In genomic region chr16:54930034-54930938, GRCh38 we compare ENCODE assay signal across 8 cellular contexts. TPM values are rescaled to one million over a fixed set of nuclear protein-coding genes. Genes with fewer than 3 reads are reported as not detected.
A peak's percentile ranks its signal among the peaks of the same experiment; 100 is the strongest.
DNase-seq lines count a peak whose midpoint lies in the region; ATAC-seq and TF ChIP-seq lines count a peak whose summit lies in the region.

TSS of gene IRX5 (plus strand) at chr16:54930865. CDS start at chr16:54931199, 334 bp downstream.

- peaks cover 51% of the 10 kb centered on the region for H3K27me3 Mint-ChIP-seq in activated naive CD8-positive, alpha-beta T cell
- peaks cover 20% of the 10 kb centered on the region for H3K27me3 Mint-ChIP-seq in glutamatergic neuron (ENCODE audit: unreplicated experiment)

- H3K4me1 Mint-ChIP-seq in activated naive CD8-positive, alpha-beta T cell (ENCODE audit: low read depth), result peaks cover 38% of the 10 kb centered on the region
- H3K4me1 Mint-ChIP-seq in glutamatergic neuron (ENCODE audit: low read depth, unreplicated experiment), result peaks cover 18% of the 10 kb centered on the region

- no peak for TF ChIP-seq CTCF in glutamatergic neuron (IDR thresholded peaks at IDR 0.05; ENCODE audit: partially characterized antibody, unreplicated experiment)

- peaks cover 9% of the 10 kb centered on the region for H3K36me3 Mint-ChIP-seq in activated naive CD8-positive, alpha-beta T cell
- no peaks in the 10 kb centered on the region for H3K36me3 Mint-ChIP-seq in glutamatergic neuron (ENCODE audit: unreplicated experiment)

- ATAC-seq in GM21528 (IDR thresholded peaks at IDR 0.05; ENCODE audit: low FRiP score, unreplicated experiment), result no peak
- ATAC-seq in HG03378 (IDR thresholded peaks at IDR 0.05; ENCODE audit: unreplicated experiment), result no peak

- H3K27ac Mint-ChIP-seq in activated naive CD8-positive, alpha-beta T cell, result no peak within 1 kb of the TSS
- peak within 1 kb of the TSS; percentile 89 for H3K27ac Mint-ChIP-seq in glutamatergic neuron (ENCODE audit: unreplicated experiment)

- DNase-seq in Daoy (ENCODE audit: low read depth) (peak; percentile 96), HuH-7.5 (ENCODE audit: low spot score) (peak; percentile 93), NOMO-1 treated with DMSO at 0.1 percent for 48 hours (lab: John Stamatoyannopoulos, UW; ENCODE audit: unreplicated experiment) (peak; percentile 95), glutamatergic neuron (peak; percentile 82), non-pigmented ciliary epithelial cell (ENCODE audit: low read depth) (peak; percentile 78)

- peaks cover 10% of the 10 kb centered on the region for H3K9me3 Mint-ChIP-seq in activated naive CD8-positive, alpha-beta T cell (ENCODE audit: low read depth)
- peaks cover 14% of the 10 kb centered on the region for H3K9me3 Mint-ChIP-seq in glutamatergic neuron (ENCODE audit: unreplicated experiment)

- peak within 1 kb of the TSS; percentile 96 for H3K4me3 Mint-ChIP-seq in activated naive CD8-positive, alpha-beta T cell
- H3K4me3 Mint-ChIP-seq in glutamatergic neuron (ENCODE audit: unreplicated experiment), result peak within 1 kb of the TSS; percentile 97

RNA-seq across cellular contexts. Expression of gene IRX5, which starts in this region (rescaled TPM):
- 3.6 and 7.6 TPM in 2 replicates for total RNA-seq in Daoy (2014; rRNA removed; shearing (Covaris generic))
- total RNA-seq in glutamatergic neuron (ENCODE audit: unreplicated experiment), result 4.7 TPM
